ENCODE assay signal across 1 cellular context in genomic region chr7:75711076-75711475, GRCh38.
TF ChIP-seq lines count a peak whose summit lies in the region.

No MANE protein-coding gene starts in this region.

TF ChIP-seq in IMR-90, 13 proteins besides CTCF, POLR2A, EP300 and RAD21:
- no peak for TF ChIP-seq FOS (IDR thresholded peaks at IDR 0.05; ENCODE audit: low read depth, low read length)
- no peak for TF ChIP-seq SMC3 (IDR thresholded peaks at IDR 0.05; ENCODE audit: low read depth, low read length)
- peak; percentile 84 for TF ChIP-seq CEBPB (IDR thresholded peaks at IDR 0.05; ENCODE audit: low read depth, low read length)
- no peak for TF ChIP-seq CHD1 (IDR thresholded peaks at IDR 0.05; ENCODE audit: low read depth, low read length)
